In the genomic region with DNA sequence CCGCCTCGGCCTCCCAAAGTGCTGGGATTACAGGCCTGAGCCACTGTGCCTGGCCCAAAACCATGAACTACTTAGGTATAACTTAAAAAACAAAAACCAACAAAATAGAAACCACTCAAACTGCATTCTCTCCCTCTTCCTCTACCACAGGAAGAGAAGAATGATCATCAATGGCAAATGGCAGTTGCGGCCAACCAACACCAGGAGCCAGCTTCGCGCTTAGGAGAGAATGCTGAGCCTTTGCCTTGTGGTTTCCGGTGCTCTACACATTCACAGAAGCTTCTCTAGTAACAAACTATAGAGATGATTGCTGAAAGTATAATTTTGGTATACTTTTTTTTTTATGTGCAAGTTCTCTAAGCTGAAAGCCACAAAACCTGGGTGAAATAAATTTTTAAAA, we compare ENCODE assay signal across 11 cellular contexts. TPM values are rescaled to one million over a fixed set of nuclear protein-coding genes. Genes with fewer than 3 reads are reported as not detected.
DNase-seq lines count a peak whose midpoint lies in the region; ATAC-seq, FAIRE-seq and TF ChIP-seq lines count a peak whose summit lies in the region.
"Had no signal": no experiment of that assay in that cellular context is flagged by ENCODE, and none has a peak within 500 bp of the region (broad histone marks: within the 10 kb centered on the region; RNA-seq: fewer than 3 reads in every experiment).

No MANE protein-coding gene starts in this region.

- BruUV-seq in A673 (replicated peaks; lab: Mats Ljungman, UMichigan): no TSS peak

- H3K4me2 ChIP-seq in H1 (ENCODE audit: insufficient read depth in 1 of 2, low read depth in 2 of 2, low read length in 2 of 2): no peak overlapping the region

- POLR2A ChIA-PET in A673 (lab: Charles Lee; ENCODE audit: low non-redundant PET): no interaction called here
- POLR2A ChIA-PET in H1 (lab: Charles Lee; ENCODE audit: partially characterized antibody): no interaction called here

- intact Hi-C loops in A673 (cut with micrococcal nuclease; ENCODE audit: unreplicated experiment): no loop called here

- CTCF ChIA-PET in A673 (lab: Charles Lee) (interaction anchor here (0.6 kb wide), 1 partner anchor 72 kb away, joined by 4 read pairs; no protein-coding TSS in a partner anchor), H1 (lab: Charles Lee; ENCODE audit: partially characterized antibody) (interaction anchor here (1.1 to 3.5 kb wide), 7 partner anchors 39 to 199 kb away, joined by 3 to 15 read pairs (median 5); no protein-coding TSS in a partner anchor)

- TF ChIP-seq CTCF in A673 (conservative IDR thresholded peaks at IDR 0.05; ENCODE audit: low read depth, low read length): peak; percentile 18; the same call in 1 of the 2 replicates
- TF ChIP-seq CTCF in GM12865 (IDR thresholded peaks at IDR 0.05; ENCODE audit: insufficient read depth, low read depth, low read length, missing control alignments): no peak
- peak; percentile 55 to 68 (median 64) for TF ChIP-seq CTCF in H1 (IDR thresholded peaks at IDR 0.05; ENCODE audit: control extremely low read depth in 1 of 3, insufficient read depth in 1 of 3, low read depth in 1 of 3, low read length in 3 of 3)

- H2BK120ac ChIP-seq in H1 (replicated peaks; ENCODE audit: low read depth, low read length): no peak overlapping the region

- no peaks in the 10 kb centered on the region for H3K27me3 ChIP-seq in A673 (replicated peaks; ENCODE audit: insufficient read depth, low read depth, low read length, poor library complexity)
- no peaks in the 10 kb centered on the region for H3K27me3 ChIP-seq in H1 (replicated peaks in 1 of 4; ENCODE audit: control insufficient read depth in 3 of 4, extremely low read depth in 1 of 4, insufficient read depth in 3 of 4, low read length in 3 of 4)
- H3K27me3 ChIP-seq: BLaER1 treated with 17β-estradiol and CSF1 and Interleukin-3, amounts not matched to agents 10 nM and 100 nM had no signal

- no peak overlapping the region for H3K18ac ChIP-seq in H1 (ENCODE audit: extremely low read depth, low read length)

- H3K23me2 ChIP-seq in H1 (ENCODE audit: low read depth, low read length): no peaks in the 10 kb centered on the region

- TF ChIP-seq POLR2A in H1 (IDR thresholded peaks at IDR 0.05; ENCODE audit: control extremely low read depth in 1 of 2, low read depth in 2 of 2, low read length in 2 of 2): no peak

- no peak overlapping the region for H2BK12ac ChIP-seq in H1 (ENCODE audit: low read depth, low read length)

- peak; percentile 58 for FAIRE-seq in H1 (lab: Jason Lieb, UNC)

- H3K79me1 ChIP-seq in H1 (ENCODE audit: low read depth, low read length): no peaks in the 10 kb centered on the region

- H2BK15ac ChIP-seq in H1 (ENCODE audit: low read length): no peak overlapping the region

- H4K91ac ChIP-seq in H1 (replicated peaks; ENCODE audit: insufficient read length, low read length): no peak overlapping the region

- no peak overlapping the region for H3K14ac ChIP-seq in H1 (ENCODE audit: insufficient read length)

- H2AFZ ChIP-seq in H1 (ENCODE audit: low read length): no peak overlapping the region

- WGBS in H1 (ENCODE audit: extremely low coverage in 1 of 2, insufficient coverage in 1 of 2, insufficient read length in 1 of 2, insufficient replicate concordance in 2 of 2, low coverage in 1 of 2, low lambda C conversion rate in 2 of 2, missing lambda C conversion rate in 1 of 2), 2 experiments: 63% methylated on average over 6 of the region's 6 CpGs; no CpG with 5 or more reads in 1 of the 2 experiments

- no peaks in the 10 kb centered on the region for H4K20me1 ChIP-seq in H1 (replicated peaks in 1 of 2; ENCODE audit: control insufficient read depth in 1 of 2, insufficient read depth in 2 of 2, low read length in 2 of 2)
- H4K20me1 ChIP-seq: BLaER1 treated with 17β-estradiol and CSF1 and Interleukin-3, amounts not matched to agents 10 nM and 100 nM had no signal

- H4K8ac ChIP-seq in H1 (ENCODE audit: extremely low read depth, insufficient read depth, low read length): no peak overlapping the region

- peak; percentile 81 to 86 for TF ChIP-seq RAD21 in H1 (IDR thresholded peaks at IDR 0.05 in 1 of 2, conservative IDR thresholded peaks at IDR 0.05 in 1 of 2; ENCODE audit: low read depth in 2 of 2, low read length in 2 of 2)

- H3K4ac ChIP-seq in H1 (replicated peaks; ENCODE audit: insufficient read length, low read depth, low read length): no peak overlapping the region

- H2BK5ac ChIP-seq in H1 (ENCODE audit: low read depth, low read length): no peak overlapping the region

- H3K9ac ChIP-seq in H1 (replicated peaks in 1 of 4; ENCODE audit: extremely low read depth in 1 of 4, low read depth in 3 of 4, low read length in 3 of 4): no peak overlapping the region
- H3K9ac ChIP-seq: BLaER1 treated with 17β-estradiol and CSF1 and Interleukin-3, amounts not matched to agents 10 nM and 100 nM had no signal

- ATAC-seq in GM18868 (IDR thresholded peaks at IDR 0.05; ENCODE audit: unreplicated experiment): no peak
- ATAC-seq in GM19467 (IDR thresholded peaks at IDR 0.05; ENCODE audit: unreplicated experiment): no peak
- no peak for ATAC-seq in GM21423 (IDR thresholded peaks at IDR 0.05; ENCODE audit: unreplicated experiment)
- ATAC-seq: left cardiac atrium had no signal

- H4K5ac ChIP-seq in H1 (ENCODE audit: insufficient read length, low read depth, low read length): no peak overlapping the region

- H3K4me3 ChIP-seq in A673 (ENCODE audit: low read depth, low read length, poor library complexity, severe bottlenecking) (no peak overlapping the region), GM12865 (ENCODE audit: low read depth, low read length) (no peak overlapping the region), H1 (ENCODE audit: extremely low read depth in 1 of 4, insufficient read depth in 2 of 4, low read depth in 3 of 4, low read length in 4 of 4) (no peak overlapping the region)
- H3K4me3 ChIP-seq: BLaER1 treated with 17β-estradiol and CSF1 and Interleukin-3, amounts not matched to agents 10 nM and 100 nM had no signal

- no peak overlapping the region for H2BK20ac ChIP-seq in H1 (ENCODE audit: low read length)

- no peak overlapping the region for H3K23ac ChIP-seq in H1 (ENCODE audit: insufficient read length)

- H3K36me3 ChIP-seq in A673 (ENCODE audit: insufficient read depth, low read length, poor library complexity, severe bottlenecking) (no peaks in the 10 kb centered on the region), H1 (ENCODE audit: control insufficient read depth in 2 of 4, insufficient read depth in 4 of 4, low read length in 3 of 4) (no peaks in the 10 kb centered on the region)
- H3K36me3 ChIP-seq: BLaER1 treated with 17β-estradiol and CSF1 and Interleukin-3, amounts not matched to agents 10 nM and 100 nM had no signal

- no peak overlapping the region for H2AK5ac ChIP-seq in H1 (ENCODE audit: low read depth, low read length)

- no peak overlapping the region for H3K56ac ChIP-seq in H1 (replicated peaks; ENCODE audit: insufficient read length, low read depth, low read length)

- no peaks in the 10 kb centered on the region for H3K79me2 ChIP-seq in H1 (ENCODE audit: control insufficient read depth in 1 of 2, insufficient read depth in 2 of 2, low read length in 2 of 2)

- no peak for TF ChIP-seq EP300 in H1 (IDR thresholded peaks at IDR 0.05; ENCODE audit: borderline replicate concordance in 1 of 2, low read depth in 2 of 2, low read length in 2 of 2)

- DNase-seq in A673 (ENCODE audit: low spot score): no peak
- peak; percentile 7 for DNase-seq in GM12865 (ENCODE audit: low read depth)
- DNase-seq in activated CD4-positive, alpha-beta T cell treated with anti-CD3 and anti-CD28 coated beads for 48 hours: peak; percentile 48
- no peak for DNase-seq in H1 (ENCODE audit: low read depth in 1 of 2, low spot score in 2 of 2)
- DNase-seq in NCI-H748 (lab: John Stamatoyannopoulos, UW; ENCODE audit: unreplicated experiment): no peak
- DNase-seq: left cardiac atrium, NCI-H524 treated with DMSO at 0.1 percent for 48 hours had no signal

- no peaks in the 10 kb centered on the region for H3K9me3 ChIP-seq in A673 (ENCODE audit: low read depth, low read length, poor library complexity, severe bottlenecking)
- H3K9me3 ChIP-seq in H1 (ENCODE audit: insufficient read depth in 2 of 2, low read depth in 1 of 2, low read length in 1 of 2): no peaks in the 10 kb centered on the region

- H3K27ac ChIP-seq in A673 (ENCODE audit: low read depth, low read length, poor library complexity, severe bottlenecking): no peak overlapping the region
- H3K27ac ChIP-seq in H1 (ENCODE audit: low read depth, low read length): no peak overlapping the region
- H3K27ac ChIP-seq: BLaER1 treated with 17β-estradiol and CSF1 and Interleukin-3, amounts not matched to agents 10 nM and 100 nM had no signal

- H3K4me1 ChIP-seq in A673 (ENCODE audit: insufficient read depth, low read length, poor library complexity, severe bottlenecking) (no peaks in the 10 kb centered on the region), H1 (replicated peaks in 1 of 4; ENCODE audit: control insufficient read depth in 3 of 4, insufficient read depth in 4 of 4, low read length in 3 of 4) (no peaks in the 10 kb centered on the region)
- H3K4me1 ChIP-seq: BLaER1 treated with 17β-estradiol and CSF1 and Interleukin-3, amounts not matched to agents 10 nM and 100 nM had no signal

TF ChIP-seq in H1, 55 proteins besides CTCF, POLR2A, EP300 and RAD21 (continues in another document):
- TF ChIP-seq YY1 (IDR thresholded peaks at IDR 0.05; ENCODE audit: low read depth, low read length): no peak
- TF ChIP-seq NANOG (IDR thresholded peaks at IDR 0.05; ENCODE audit: insufficient read depth, low read depth, low read length, poor library complexity, severe bottlenecking): no peak
- no peak for TF ChIP-seq NRF1 (IDR thresholded peaks at IDR 0.05; ENCODE audit: low read depth, low read length)
- TF ChIP-seq SIN3A (conservative IDR thresholded peaks at IDR 0.05 in 1 of 2, IDR thresholded peaks at IDR 0.05 in 1 of 2; ENCODE audit: low read depth in 1 of 2, low read length in 2 of 2): no peak
- TF ChIP-seq TBP (IDR thresholded peaks at IDR 0.05; ENCODE audit: low read depth, low read length): no peak
- no peak for TF ChIP-seq JUN (IDR thresholded peaks at IDR 0.05; ENCODE audit: low read depth, low read length)
- no peak for TF ChIP-seq GTF2F1 (IDR thresholded peaks at IDR 0.05; ENCODE audit: borderline replicate concordance, low read depth, low read length)
- no peak for TF ChIP-seq CHD1 (IDR thresholded peaks at IDR 0.05; ENCODE audit: low read depth, low read length)
- TF ChIP-seq MAFK (IDR thresholded peaks at IDR 0.05; ENCODE audit: low read depth, low read length): no peak

RNA-seq across cellular contexts. Expression of a gene that starts 17.1 kb away (rescaled TPM):
- total RNA-seq in A673 (2021): not detected in 2 replicates
- total RNA-seq in H1 (2021; fragmentation: NEBNext Ultra II Directional; extraction: Animal tissue kit (Norgen Biotek cat#: 25700)): 0.30 TPM in 1 of 2 replicates, not detected in the other
- polyA plus RNA-seq in H1 (2011; rRNA removed): 0.08 and 0.11 TPM in 2 replicates
- polyA plus RNA-seq in H1 (2011; cell fraction: cytosol; rRNA removed): 0.10 TPM
- polyA plus RNA-seq in H1 (2011; cell fraction: nucleus; rRNA removed): 0.23 TPM
- polyA plus RNA-seq in H1 (2012, experiment 1 of 2): 0.12 TPM in 1 of 4 replicates, not detected in the others
- polyA plus RNA-seq in H1 (2012, experiment 2 of 2): not detected
- polyA plus RNA-seq in H1 (2013, experiment 1 of 2): 0.10 TPM
- 0.09 TPM for polyA plus RNA-seq in H1 (2013, experiment 2 of 2)
- 0.28 and 0.73 TPM in 2 replicates for polyA minus RNA-seq in H1 (2011; rRNA and poly(A)+ RNA removed)
- not detected for polyA minus RNA-seq in H1 (2011; cell fraction: cytosol; rRNA and poly(A)+ RNA removed)
- 0.50 TPM for polyA minus RNA-seq in H1 (2011; cell fraction: nucleus; rRNA and poly(A)+ RNA removed)

Comparison
In these comparisons a context has a peak if more than half of its experiments do, and no peak if none do; other contexts are left out.
1. DNase-seq: peak in GM12865 (single experiment) and activated CD4-positive, alpha-beta T cell treated with anti-CD3 and anti-CD28 coated beads for 48 hours (single experiment); none in A673 (single experiment), H1 (0 of 2) and NCI-H748 (single experiment).